Comparison of ENCODE assay signal across 8 cellular contexts in the genomic region with DNA sequence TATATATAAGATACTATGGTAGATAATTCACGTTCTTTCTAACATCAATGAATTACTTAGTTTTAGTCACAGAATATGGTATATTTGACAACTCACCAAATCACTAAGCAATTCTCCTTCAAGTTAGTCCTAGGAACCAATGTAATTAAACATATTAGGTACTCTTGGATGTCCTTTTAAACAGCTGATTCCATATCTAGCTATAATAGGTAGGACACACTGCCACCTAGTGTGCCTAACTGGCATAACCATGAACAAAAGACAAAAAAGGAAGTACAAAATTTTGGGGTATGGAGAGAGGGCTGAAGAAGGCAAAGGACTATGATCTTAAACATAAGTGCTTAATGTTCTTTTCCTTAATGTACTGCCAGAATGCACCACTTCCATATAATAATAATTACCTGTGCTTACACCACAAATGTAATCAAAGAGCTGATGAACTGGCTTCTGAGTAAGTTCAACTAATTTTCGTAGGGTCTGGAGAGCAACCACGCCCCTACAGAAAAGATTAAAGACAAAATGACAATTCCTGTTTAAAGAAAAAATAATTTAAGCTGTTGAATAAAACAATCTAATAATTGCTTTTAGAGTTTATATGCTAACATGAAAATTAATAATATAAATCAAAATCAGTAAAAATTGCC.
DNase-seq lines count a peak whose midpoint lies in the region; ATAC-seq, FAIRE-seq and TF ChIP-seq lines count a peak whose summit lies in the region.

No MANE protein-coding gene starts in this region.

- peak; percentile 25 for DNase-seq in GM12864 (ENCODE audit: low read depth)
- peak; percentile 9 for DNase-seq in NCI-H2081 treated with DMSO at 0.1 percent for 48 hours (lab: John Stamatoyannopoulos, UW)
- peak; percentile 30 for DNase-seq in effector CD4-positive, alpha-beta T cell
- DNase-seq in midbrain (lab: John Stamatoyannopoulos, UW) = peak; percentile 63
- peak in 1 of 2 donors; percentile 41 for DNase-seq in tibial artery

- H3K27ac ChIP-seq in 22Rv1 (no peak overlapping the region), tibial artery (no peak overlapping the region)

- no peaks in the 10 kb centered on the region for H3K9me3 ChIP-seq in tibial artery

- FAIRE-seq in TTC549 (lab: Jason Lieb, UNC) = peak; percentile 83

- no peak overlapping the region for H3K4me3 ChIP-seq in GM12864 (ENCODE audit: low read depth, low read length)
- H3K4me3 ChIP-seq in tibial artery = no peak overlapping the region

- TF ChIP-seq CTCF in 22Rv1 (IDR thresholded peaks at IDR 0.05) (peak; percentile 96), GM12864 (IDR thresholded peaks at IDR 0.05; ENCODE audit: low read depth, low read length, missing control alignments) (peak; percentile 66), tibial artery (IDR thresholded peaks at IDR 0.05) (peak; percentile 70 to 79)

- H3K4me1 ChIP-seq in tibial artery = no peaks in the 10 kb centered on the region

- intact Hi-C loops in tibial artery (cut with DNase I; ENCODE audit: low total_unique reads) = loop anchor here (5.0 kb wide), 1 partner anchor 315 kb away; no protein-coding TSS in a partner anchor

- peak; percentile 83 for ATAC-seq in HG02981 (IDR thresholded peaks at IDR 0.05; ENCODE audit: unreplicated experiment)

- H3K36me3 ChIP-seq in tibial artery = peaks cover 28 to 36% (median 33%) of the 10 kb centered on the region in 3 donors

- no peaks in the 10 kb centered on the region for H3K27me3 ChIP-seq in tibial artery
